In genomic region chr1:93501399-93501798, GRCh38 we compare ENCODE assay signal across 21 cellular contexts. TPM values are rescaled to one million over a fixed set of nuclear protein-coding genes. Genes with fewer than 3 reads are reported as not detected.
DNase-seq lines count a peak whose midpoint lies in the region; ATAC-seq, FAIRE-seq and TF ChIP-seq lines count a peak whose summit lies in the region.
"Had no signal": no experiment of that assay in that cellular context is flagged by ENCODE, and none has a peak within 500 bp of the region (broad histone marks: within the 10 kb centered on the region; RNA-seq: fewer than 3 reads in every experiment).

No MANE protein-coding gene starts in this region.

- no peak overlapping the region for H3K4me3 ChIP-seq in RWPE2 (ENCODE audit: severe bottlenecking)
- H3K4me3 ChIP-seq in K562, result no peak overlapping the region
- H3K4me3 ChIP-seq in PC-3 (ENCODE audit: low read length), result no peak overlapping the region
- H3K4me3 ChIP-seq: BLaER1, GM12878, GM23248, HAP-1 had no signal

- H3K79me2 ChIP-seq in K562 (ENCODE audit: control insufficient read depth, insufficient read depth, low read length), result peaks cover 24% of the 10 kb centered on the region; the same call in 2 of the 3 replicates
- H3K79me2 ChIP-seq in PC-3 (ENCODE audit: low read length), result peaks cover 30% of the 10 kb centered on the region

- H3K9me3 Mint-ChIP-seq in nephron progenitor cell, result peaks cover 22% of the 10 kb centered on the region
- H3K9me3 Mint-ChIP-seq: CD8-positive, alpha-beta T cell had no signal

- in situ Hi-C loops in K562 (cut with MboI), result no loop called here

- H3K9ac ChIP-seq in K562 (ENCODE audit: insufficient read depth in 1 of 2, low read depth in 2 of 2, low read length in 2 of 2) (no peak overlapping the region), PC-3 (ENCODE audit: low read length) (no peak overlapping the region)
- H3K9ac ChIP-seq: BLaER1, GM23248 had no signal

- H3K4me1 Mint-ChIP-seq in nephron progenitor cell, result peaks cover 14% of the 10 kb centered on the region
- H3K4me1 Mint-ChIP-seq: IgD-negative memory B cell had no signal

- CTCF ChIA-PET in K562 (lab: Yijun Ruan, JAX; ENCODE audit: low intra/inter-chr PET ratio), result no interaction called here
- CTCF ChIA-PET in PC-3 (lab: Charles Lee), result no interaction called here

- peaks cover 19% of the 10 kb centered on the region for H3K4me1 ChIP-seq in RWPE2 (ENCODE audit: insufficient read depth, poor library complexity, severe bottlenecking)
- peaks cover 4 to 54% of the 10 kb centered on the region in 2 experiments; a peak in 4 of 5 replicates for H3K4me1 ChIP-seq in K562 (replicated peaks in 1 of 2; ENCODE audit: control insufficient read depth in 2 of 2, insufficient read depth in 2 of 2, low read length in 2 of 2)
- H3K4me1 ChIP-seq in PC-3 (ENCODE audit: insufficient read depth, low read length), result peaks cover 6% of the 10 kb centered on the region
- H3K4me1 ChIP-seq: BLaER1, HAP-1 had no signal

- intact Hi-C loops in K562 (cut with micrococcal nuclease) (loop anchor here (5.0 to 10.0 kb wide), 2 partner anchors 54 to 63 kb away; partner anchors contain the start of gene FNBP1L), PC-3 (cut with micrococcal nuclease) (loop anchor here (10.0 kb wide), 2 partner anchors 53 to 57 kb away; partner anchors contain the start of gene FNBP1L)

- H3K9me3 ChIP-seq in RWPE2 (ENCODE audit: severe bottlenecking) (peaks cover 2% of the 10 kb centered on the region), K562 (replicated peaks; ENCODE audit: control insufficient read depth, insufficient read depth, low read depth, low read length) (no peaks in the 10 kb centered on the region), PC-3 (ENCODE audit: low read length) (no peaks in the 10 kb centered on the region)
- H3K9me3 ChIP-seq: HAP-1 had no signal

- peaks cover 83% of the 10 kb centered on the region for H3K36me3 Mint-ChIP-seq in nephron progenitor cell (ENCODE audit: low read depth)
- H3K36me3 Mint-ChIP-seq: CD8-positive, alpha-beta T cell had no signal

- peak; percentile 93 for FAIRE-seq in K562 (lab: Jason Lieb, UNC)
- FAIRE-seq: GM12878, GM19239, HepG2 had no signal

- DNase-seq in RWPE2 (ENCODE audit: low spot score), result no peak
- DNase-seq in K562 (ENCODE audit: extremely low read depth in 1 of 4, low spot score in 3 of 4), result peak in 3 of 4 experiments; percentile 14 to 83 (median 39)
- DNase-seq in nephron progenitor cell, result no peak
- DNase-seq in PC-3, result no peak
- no peak for DNase-seq in SHP77 treated with DMSO at 0.1 percent for 48 hours (lab: John Stamatoyannopoulos, UW)
- DNase-seq: 8988T; CD8-positive, alpha-beta T cell; COR-L47; DMS 273 treated with DMSO at 0.1 percent for 48 hours; DMS53; DND-41; EL; GM23248 had no signal

- POLR2A ChIA-PET in K562 (lab: Yijun Ruan, JAX) (no interaction called here), PC-3 (lab: Charles Lee; ENCODE audit: unreplicated experiment) (no interaction called here)

- H3K4me2 ChIP-seq in K562 (ENCODE audit: insufficient read depth, low read length) (no peak overlapping the region), PC-3 (ENCODE audit: low read length) (no peak overlapping the region)
- H3K4me2 ChIP-seq: BLaER1 had no signal

- H3K4me3 Mint-ChIP-seq in nephron progenitor cell, result no peak overlapping the region
- H3K4me3 Mint-ChIP-seq: CD8-positive, alpha-beta T cell; IgD-negative memory B cell had no signal

- no peaks in the 10 kb centered on the region for H3F3A ChIP-seq in PC-3 (ENCODE audit: low read length, unreplicated experiment)

- BruUV-seq in K562 (replicated peaks; lab: Mats Ljungman, UMichigan) (no TSS peak), PC-3 (replicated peaks; lab: Mats Ljungman, UMichigan) (no TSS peak)

- no peak for TF ChIP-seq RAD21 in K562 (CRISPR knock-in tag; conservative IDR thresholded peaks at IDR 0.05 in 1 of 2, IDR thresholded peaks at IDR 0.05 in 1 of 2)

- H3K27ac ChIP-seq in 22Rv1 (0 out of 2 replicates have a peak overlapping the region, but pooled peaks have one; percentile 2), RWPE2 (ENCODE audit: poor library complexity, severe bottlenecking) (peak overlapping the region; percentile 23), K562 (ENCODE audit: extremely low read depth, low read depth, low read length) (peak overlapping the region; percentile 47; the same call in 2 of the 3 replicates), PC-3 (ENCODE audit: low read length) (no peak overlapping the region)
- H3K27ac ChIP-seq: BLaER1, GM23248 had no signal

- H3K9me2 ChIP-seq in PC-3 (replicated peaks; ENCODE audit: low read length), result no peaks in the 10 kb centered on the region

- H3K9me1 ChIP-seq in K562 (ENCODE audit: control insufficient read depth, insufficient read depth, low read length), result no peaks in the 10 kb centered on the region

- H2AFZ ChIP-seq in K562 (ENCODE audit: low read depth, low read length) (0 out of 2 replicates have a peak overlapping the region, but pooled peaks have one; percentile 15), PC-3 (ENCODE audit: low read length) (no peak overlapping the region)
- H2AFZ ChIP-seq: GM23248 had no signal

- 18% methylated on average over 3 of the region's 3 CpGs for WGBS in K562 (ENCODE audit: insufficient coverage, low coverage, missing lambda C conversion rate)

- H3K27me3 Mint-ChIP-seq in nephron progenitor cell (ENCODE audit: low read depth, poor library complexity), result no peaks in the 10 kb centered on the region
- H3K27me3 Mint-ChIP-seq: IgD-negative memory B cell had no signal

- no peaks in the 10 kb centered on the region for H4K20me1 ChIP-seq in K562 (replicated peaks; ENCODE audit: control insufficient read depth, insufficient read depth, low read length)
- H4K20me1 ChIP-seq in PC-3 (ENCODE audit: low read length), result 0 out of 2 replicates have a peak, but pooled peaks cover 8% of the 10 kb centered on the region

- TF ChIP-seq CTCF in 22Rv1 (IDR thresholded peaks at IDR 0.05) (no peak), RWPE2 (IDR thresholded peaks at IDR 0.05; ENCODE audit: poor library complexity, severe bottlenecking) (no peak), K562 (IDR thresholded peaks at IDR 0.05 in 2 of 3, conservative IDR thresholded peaks at IDR 0.05 in 1 of 3; ENCODE audit: insufficient read depth in 2 of 3, low read depth in 1 of 3, low read length in 3 of 3) (no peak), nephron progenitor cell (IDR thresholded peaks at IDR 0.05) (no peak), PC-3 (conservative IDR thresholded peaks at IDR 0.05; ENCODE audit: low read depth, low read length) (no peak)

- peak overlapping the region; percentile 34 for H3K27ac Mint-ChIP-seq in nephron progenitor cell
- H3K27ac Mint-ChIP-seq: CD8-positive, alpha-beta T cell; IgD-negative memory B cell had no signal

- peaks cover 26% of the 10 kb centered on the region for H3K36me3 ChIP-seq in RWPE2 (ENCODE audit: low read depth)
- H3K36me3 ChIP-seq in K562 (ENCODE audit: control insufficient read depth, insufficient read depth, low read length), result no peaks in the 10 kb centered on the region
- H3K36me3 ChIP-seq in PC-3 (ENCODE audit: low read depth, low read length), result no peaks in the 10 kb centered on the region
- H3K36me3 ChIP-seq: HAP-1 had no signal

- H3K27me3 ChIP-seq in RWPE2 (ENCODE audit: insufficient read depth, poor library complexity, severe bottlenecking), result no peaks in the 10 kb centered on the region
- H3K27me3 ChIP-seq in K562 (ENCODE audit: control insufficient read depth in 2 of 2, insufficient read depth in 2 of 2, low read length in 2 of 2), result no peaks in the 10 kb centered on the region
- H3K27me3 ChIP-seq in PC-3 (ENCODE audit: low read length), result no peaks in the 10 kb centered on the region
- H3K27me3 ChIP-seq: BLaER1 had no signal

- ATAC-seq in RWPE2 (ENCODE audit: low read depth) (no peak), K562 (peak; percentile 75), PC-3 (no peak), HG02571 (IDR thresholded peaks at IDR 0.05; ENCODE audit: unreplicated experiment) (no peak)
- ATAC-seq: CD8-positive, alpha-beta T cell; GM12878; HepG2 had no signal

- 0 out of 2 replicates have a peak, but pooled peaks have one; percentile 30 for TF ChIP-seq POLR2A in K562 (conservative IDR thresholded peaks at IDR 0.05)

- no peak for TF ChIP-seq EP300 in K562 (IDR thresholded peaks at IDR 0.05; ENCODE audit: low read length)

TF ChIP-seq in K562, 482 proteins besides CTCF, POLR2A, EP300 and RAD21 (continues in another document):
- TF ChIP-seq L3MBTL2 (IDR thresholded peaks at IDR 0.05) (no peak), MAFF (IDR thresholded peaks at IDR 0.05; ENCODE audit: low read length) (no peak), BCL6 (CRISPR knock-in tag; IDR thresholded peaks at IDR 0.05) (no peak), ZNF79 (CRISPR knock-in tag; IDR thresholded peaks at IDR 0.05; ENCODE audit: low read depth) (no peak), ZBTB17 (CRISPR knock-in tag; IDR thresholded peaks at IDR 0.05) (no peak)

RNA-seq across cellular contexts. Expression of gene FNBP1L, which starts 53.5 kb away (rescaled TPM):
- 2.6 and 11.8 TPM in 2 replicates for total RNA-seq in K562 (2011; cell fraction: chromatin; rRNA removed; ENCODE audit: low replicate concordance)
- 1.0 and 2.1 TPM in 2 replicates for total RNA-seq in K562 (2011; cell fraction: nucleolus; rRNA removed)
- total RNA-seq in K562 (2011; cell fraction: nucleoplasm; rRNA removed), result 5.1 and 7.2 TPM in 2 replicates
- total RNA-seq in K562 (2014; rRNA removed) (4.4 and 5.9 TPM in 2 replicates), K562 (2014; rRNA removed; fragmentation: Illumina TruSeq; extraction: Trizol) (6.1 and 6.6 TPM in 2 replicates), K562 (2015; rRNA removed; fragmentation: Illumina TruSeq; extraction: Trizol) (5.3 and 6.1 TPM in 2 replicates), K562 (2021) (4.4 TPM in 2 replicates), PC-3 (2014; rRNA removed) (27.6 and 28.3 TPM in 2 replicates)
- polyA plus RNA-seq in K562 (2011; rRNA removed) (6.9 and 9.6 TPM in 2 replicates), K562 (2014; fragmentation: Illumina TruSeq; extraction: Trizol) (5.9 and 6.7 TPM in 2 replicates), K562 (2014; fragmentation: Nextera tagmentation; extraction: Ambion mirVana) (1 to 10 TPM; 1.4 to 2.3 TPM), K562 (2014; rRNA removed) (4.1 and 4.7 TPM in 2 replicates)
- polyA plus RNA-seq in K562 (2011; cell fraction: cytosol; rRNA removed), result 1.4 and 4.7 TPM in 2 replicates
- 6.6 and 16.4 TPM in 2 replicates for polyA plus RNA-seq in K562 (2011; cell fraction: nucleus; rRNA removed)
- polyA plus RNA-seq in K562 (2012), result 3.7 and 4.0 TPM in 2 replicates
- polyA minus RNA-seq in K562 (2011; rRNA and poly(A)+ RNA removed), result 10.4 and 19.9 TPM in 2 replicates
- 2.9 and 3.9 TPM in 2 replicates for polyA minus RNA-seq in K562 (2011; cell fraction: cytosol; rRNA and poly(A)+ RNA removed)
- polyA minus RNA-seq in K562 (2011; cell fraction: nucleus; rRNA and poly(A)+ RNA removed), result 6.1 and 20.2 TPM in 2 replicates

Comparison
In these comparisons a context has a peak if more than half of its experiments do, and no peak if none do; other contexts are left out.
1. DNase-seq: peak in K562 (3 of 4); none in RWPE2 (single experiment), nephron progenitor cell (single experiment), PC-3 (single experiment) and SHP77 treated with DMSO at 0.1 percent for 48 hours (single experiment).